1 cellular context compared by ENCODE assay signal in genomic region chr1:58699011-58699762, GRCh38.
TF ChIP-seq lines count a peak whose summit lies in the region.

No MANE protein-coding gene starts in this region.

TF ChIP-seq in K562, 482 proteins besides CTCF, POLR2A, EP300 and RAD21 (continued from another document):
- TF ChIP-seq, protein P1, sequence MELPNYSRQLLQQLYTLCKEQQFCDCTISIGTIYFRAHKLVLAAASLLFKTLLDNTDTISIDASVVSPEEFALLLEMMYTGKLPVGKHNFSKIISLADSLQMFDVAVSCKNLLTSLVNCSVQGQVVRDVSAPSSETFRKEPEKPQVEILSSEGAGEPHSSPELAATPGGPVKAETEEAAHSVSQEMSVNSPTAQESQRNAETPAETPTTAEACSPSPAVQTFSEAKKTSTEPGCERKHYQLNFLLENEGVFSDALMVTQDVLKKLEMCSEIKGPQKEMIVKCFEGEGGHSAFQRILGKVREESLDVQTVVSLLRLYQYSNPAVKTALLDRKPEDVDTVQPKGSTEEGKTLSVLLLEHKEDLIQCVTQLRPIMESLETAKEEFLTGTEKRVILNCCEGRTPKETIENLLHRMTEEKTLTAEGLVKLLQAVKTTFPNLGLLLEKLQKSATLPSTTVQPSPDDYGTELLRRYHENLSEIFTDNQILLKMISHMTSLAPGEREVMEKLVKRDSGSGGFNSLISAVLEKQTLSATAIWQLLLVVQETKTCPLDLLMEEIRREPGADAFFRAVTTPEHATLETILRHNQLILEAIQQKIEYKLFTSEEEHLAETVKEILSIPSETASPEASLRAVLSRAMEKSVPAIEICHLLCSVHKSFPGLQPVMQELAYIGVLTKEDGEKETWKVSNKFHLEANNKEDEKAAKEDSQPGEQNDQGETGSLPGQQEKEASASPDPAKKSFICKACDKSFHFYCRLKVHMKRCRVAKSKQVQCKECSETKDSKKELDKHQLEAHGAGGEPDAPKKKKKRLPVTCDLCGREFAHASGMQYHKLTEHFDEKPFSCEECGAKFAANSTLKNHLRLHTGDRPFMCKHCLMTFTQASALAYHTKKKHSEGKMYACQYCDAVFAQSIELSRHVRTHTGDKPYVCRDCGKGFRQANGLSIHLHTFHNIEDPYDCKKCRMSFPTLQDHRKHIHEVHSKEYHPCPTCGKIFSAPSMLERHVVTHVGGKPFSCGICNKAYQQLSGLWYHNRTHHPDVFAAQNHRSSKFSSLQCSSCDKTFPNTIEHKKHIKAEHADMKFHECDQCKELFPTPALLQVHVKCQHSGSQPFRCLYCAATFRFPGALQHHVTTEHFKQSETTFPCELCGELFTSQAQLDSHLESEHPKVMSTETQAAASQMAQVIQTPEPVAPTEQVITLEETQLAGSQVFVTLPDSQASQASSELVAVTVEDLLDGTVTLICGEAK (IDR thresholded peaks at IDR 0.05): 0 out of 2 replicates have a peak, but pooled peaks have one; percentile 32
- TF ChIP-seq, protein P1 (CRISPR knock-in tag; IDR thresholded peaks at IDR 0.05): no peak
- TF ChIP-seq ZBTB8A (IDR thresholded peaks at IDR 0.05; ENCODE audit: partially characterized antibody): no peak
- TF ChIP-seq ZNF274 (IDR thresholded peaks at IDR 0.05; ENCODE audit: borderline replicate concordance, low read depth, low read length): no peak
- no peak for TF ChIP-seq ZNF133 (CRISPR knock-in tag; IDR thresholded peaks at IDR 0.05)
- TF ChIP-seq ESRRA (IDR thresholded peaks at IDR 0.05; ENCODE audit: borderline replicate concordance, low read depth): no peak; the same call in 1 of the 2 replicates
- no peak for TF ChIP-seq ZNF644 (tag; IDR thresholded peaks at IDR 0.05; ENCODE audit: low read depth)
- no peak for TF ChIP-seq TBP (optimal IDR thresholded peaks at IDR 0.05; ENCODE audit: low read depth, low read length)
- TF ChIP-seq, protein P2, sequence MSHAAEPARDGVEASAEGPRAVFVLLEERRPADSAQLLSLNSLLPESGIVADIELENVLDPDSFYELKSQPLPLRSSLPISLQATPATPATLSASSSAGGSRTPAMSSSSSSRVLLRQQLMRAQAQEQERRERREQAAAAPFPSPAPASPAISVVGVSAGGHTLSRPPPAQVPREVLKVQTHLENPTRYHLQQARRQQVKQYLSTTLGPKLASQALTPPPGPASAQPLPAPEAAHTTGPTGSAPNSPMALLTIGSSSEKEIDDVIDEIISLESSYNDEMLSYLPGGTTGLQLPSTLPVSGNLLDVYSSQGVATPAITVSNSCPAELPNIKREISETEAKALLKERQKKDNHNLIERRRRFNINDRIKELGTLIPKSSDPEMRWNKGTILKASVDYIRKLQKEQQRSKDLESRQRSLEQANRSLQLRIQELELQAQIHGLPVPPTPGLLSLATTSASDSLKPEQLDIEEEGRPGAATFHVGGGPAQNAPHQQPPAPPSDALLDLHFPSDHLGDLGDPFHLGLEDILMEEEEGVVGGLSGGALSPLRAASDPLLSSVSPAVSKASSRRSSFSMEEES (CRISPR knock-in tag; IDR thresholded peaks at IDR 0.05): no peak
- TF ChIP-seq ETV1 (tag; conservative IDR thresholded peaks at IDR 0.05; ENCODE audit: low read depth): no peak
- TF ChIP-seq MIER1 (IDR thresholded peaks at IDR 0.05; ENCODE audit: low read depth): 0 out of 2 replicates have a peak, but pooled peaks have one; percentile 0
- TF ChIP-seq, protein P3, sequence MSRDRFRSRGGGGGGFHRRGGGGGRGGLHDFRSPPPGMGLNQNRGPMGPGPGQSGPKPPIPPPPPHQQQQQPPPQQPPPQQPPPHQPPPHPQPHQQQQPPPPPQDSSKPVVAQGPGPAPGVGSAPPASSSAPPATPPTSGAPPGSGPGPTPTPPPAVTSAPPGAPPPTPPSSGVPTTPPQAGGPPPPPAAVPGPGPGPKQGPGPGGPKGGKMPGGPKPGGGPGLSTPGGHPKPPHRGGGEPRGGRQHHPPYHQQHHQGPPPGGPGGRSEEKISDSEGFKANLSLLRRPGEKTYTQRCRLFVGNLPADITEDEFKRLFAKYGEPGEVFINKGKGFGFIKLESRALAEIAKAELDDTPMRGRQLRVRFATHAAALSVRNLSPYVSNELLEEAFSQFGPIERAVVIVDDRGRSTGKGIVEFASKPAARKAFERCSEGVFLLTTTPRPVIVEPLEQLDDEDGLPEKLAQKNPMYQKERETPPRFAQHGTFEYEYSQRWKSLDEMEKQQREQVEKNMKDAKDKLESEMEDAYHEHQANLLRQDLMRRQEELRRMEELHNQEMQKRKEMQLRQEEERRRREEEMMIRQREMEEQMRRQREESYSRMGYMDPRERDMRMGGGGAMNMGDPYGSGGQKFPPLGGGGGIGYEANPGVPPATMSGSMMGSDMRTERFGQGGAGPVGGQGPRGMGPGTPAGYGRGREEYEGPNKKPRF (IDR thresholded peaks at IDR 0.05; ENCODE audit: low read depth, low read length): no peak
- TF ChIP-seq ZNF395 (CRISPR knock-in tag; IDR thresholded peaks at IDR 0.05): peak; percentile 18; the same call in 1 of the 2 replicates
- no peak for TF ChIP-seq ARID2 (IDR thresholded peaks at IDR 0.05)
- TF ChIP-seq HLTF (IDR thresholded peaks at IDR 0.05): no peak
- no peak for TF ChIP-seq ZBTB49 (CRISPR knock-in tag; IDR thresholded peaks at IDR 0.05; ENCODE audit: borderline replicate concordance)
- TF ChIP-seq TAF1 (IDR thresholded peaks at IDR 0.05; ENCODE audit: control insufficient read depth, extremely low read depth, insufficient read depth, low read length, severe bottlenecking): no peak
TF ChIP-seq in K562: peak in this region for 4.
